ENCODE assay signal across 24 cellular contexts in genomic region chr18:8709248-8710059, GRCh38. TPM values are rescaled to one million over a fixed set of nuclear protein-coding genes. Genes with fewer than 3 reads are reported as not detected.
A peak's percentile ranks its signal among the peaks of the same experiment; 100 is the strongest.
DNase-seq lines count a peak whose midpoint lies in the region; ATAC-seq, FAIRE-seq and TF ChIP-seq lines count a peak whose summit lies in the region.
"Had no signal": no experiment of that assay in that cellular context is flagged by ENCODE, and none has a peak within 500 bp of the region (broad histone marks: within the 10 kb centered on the region; RNA-seq: fewer than 3 reads in every experiment).

No MANE protein-coding gene starts in this region.

- H3F3A ChIP-seq in PC-3 (ENCODE audit: low read length, unreplicated experiment): no peaks in the 10 kb centered on the region

- H2AFZ ChIP-seq in PC-3 (ENCODE audit: low read length): no peak overlapping the region

- peaks cover 21 to 58% (median 52%) of the 10 kb centered on the region in 10 experiments for H3K4me1 ChIP-seq in BLaER1 treated with 17β-estradiol and CSF1 and Interleukin-3, amounts not matched to agents 10 nM and 100 nM
- peaks cover 22% of the 10 kb centered on the region for H3K4me1 ChIP-seq in PC-3 (ENCODE audit: insufficient read depth, low read length)
- H3K4me1 ChIP-seq in esophagus muscularis mucosa: peaks cover 16 to 72% (median 48%) of the 10 kb centered on the region in 4 donors
- peaks cover 0 to 49% (median 37%) of the 10 kb centered on the region in 4 donors for H3K4me1 ChIP-seq in sigmoid colon
- peaks cover 0 to 2% (median 0%) of the 10 kb centered on the region in 3 donors for H3K4me1 ChIP-seq in pancreas

- peaks cover 0 to 38% (median 0%) of the 10 kb centered on the region in 11 experiments; a peak in 8 of 22 replicates for H3K36me3 ChIP-seq in BLaER1 treated with 17β-estradiol and CSF1 and Interleukin-3, amounts not matched to agents 10 nM and 100 nM
- H3K36me3 ChIP-seq in PC-3 (ENCODE audit: low read depth, low read length): peaks cover 4% of the 10 kb centered on the region; the same call in 1 of the 2 replicates
- no peaks in the 10 kb centered on the region for H3K36me3 ChIP-seq in esophagus muscularis mucosa
- H3K36me3 ChIP-seq in sigmoid colon: no peaks in the 10 kb centered on the region
- no peaks in the 10 kb centered on the region for H3K36me3 ChIP-seq in pancreas
- H3K36me3 ChIP-seq: heart left ventricle, left lung, neutrophil had no signal

- no peak for ATAC-seq in PC-3
- no peak for ATAC-seq in pancreas
- ATAC-seq: activated T-helper 17 cell treated with anti-CD3 and anti-CD28 coated beads, Interleukin-2, amount 50 U/mL, for 72 hours; body of pancreas; GM12878; heart left ventricle; left lung; mucosa of descending colon had no signal

- TF ChIP-seq POLR2A in esophagus muscularis mucosa (IDR thresholded peaks at IDR 0.05; ENCODE audit: low read depth) (no peak), sigmoid colon (IDR thresholded peaks at IDR 0.05) (no peak)

- TF ChIP-seq EP300 in esophagus muscularis mucosa (IDR thresholded peaks at IDR 0.05) (no peak), sigmoid colon (IDR thresholded peaks at IDR 0.05) (no peak)

- H4K20me1 ChIP-seq in BLaER1 treated with 17β-estradiol and CSF1 and Interleukin-3, amounts not matched to agents 10 nM and 100 nM: peaks cover 0 to 56% (median 10%) of the 10 kb centered on the region in 11 experiments; a peak in 12 of 22 replicates
- peaks cover 16% of the 10 kb centered on the region; the same call in 1 of the 2 replicates for H4K20me1 ChIP-seq in PC-3 (ENCODE audit: low read length)

- H3K4me3 ChIP-seq in BLaER1 treated with 17β-estradiol and CSF1 and Interleukin-3, amounts not matched to agents 10 nM and 100 nM: peak overlapping the region in 7 of 10 experiments; percentile 38 to 95 (median 83); a peak in 11 of 20 replicates
- H3K4me3 ChIP-seq in PC-3 (ENCODE audit: low read length) (peak overlapping the region; percentile 78; the same call in 1 of the 2 replicates), esophagus muscularis mucosa (no peak overlapping the region), sigmoid colon (peak overlapping the region; percentile 5 to 93 (median 88)), pancreas (no peak overlapping the region)
- H3K4me3 ChIP-seq: body of pancreas, coronary artery, GM12878, heart left ventricle, left lung, mucosa of descending colon had no signal

- H3K9ac ChIP-seq in BLaER1 treated with 17β-estradiol and CSF1 and Interleukin-3, amounts not matched to agents 10 nM and 100 nM: peak overlapping the region in 9 of 11 experiments; percentile 15 to 91 (median 81); a peak in 18 of 22 replicates
- H3K9ac ChIP-seq in PC-3 (ENCODE audit: low read length): no peak overlapping the region

- H3K27me3 ChIP-seq in BLaER1 treated with 17β-estradiol and CSF1 and Interleukin-3, amounts not matched to agents 10 nM and 100 nM: peaks cover 0 to 37% (median 2%) of the 10 kb centered on the region in 11 experiments; a peak in 12 of 22 replicates
- H3K27me3 ChIP-seq in PC-3 (ENCODE audit: low read length) (no peaks in the 10 kb centered on the region), esophagus muscularis mucosa (no peaks in the 10 kb centered on the region), sigmoid colon (no peaks in the 10 kb centered on the region), pancreas (no peaks in the 10 kb centered on the region)
- H3K27me3 ChIP-seq: body of pancreas had no signal

- peaks cover 77% of the 10 kb centered on the region for H3K79me2 ChIP-seq in PC-3 (ENCODE audit: low read length)

- H3K27ac ChIP-seq in BLaER1 treated with 17β-estradiol and CSF1 and Interleukin-3, amounts not matched to agents 10 nM and 100 nM: peak overlapping the region in 8 of 11 experiments; percentile 36 to 82 (median 48); a peak in 14 of 22 replicates
- H3K27ac ChIP-seq in PC-3 (ENCODE audit: low read length) (no peak overlapping the region), esophagus muscularis mucosa (replicated peaks in 1 of 4) (peak overlapping the region; percentile 93 to 96 (median 94)), sigmoid colon (peak overlapping the region; percentile 47 to 96 (median 96)), pancreas (peak overlapping the region in 1 of 4 donors; percentile 33)
- H3K27ac ChIP-seq: coronary artery, left lung, neutrophil had no signal

- intact Hi-C loops in PC-3 (cut with micrococcal nuclease): loop anchor here (5.0 kb wide), 1 partner anchor 428 kb away; the partner anchor contains the start of gene ANKRD12
- intact Hi-C loops in esophagus muscularis mucosa (cut with DNase I): loop anchor here (2.0 to 5.0 kb wide), 3 partner anchors 41 to 238 kb away; no protein-coding TSS in a partner anchor
- intact Hi-C loops in sigmoid colon (cut with DNase I): no loop called here
- intact Hi-C loops in pancreas (cut with DNase I): no loop called here

- TF ChIP-seq CTCF in PC-3 (conservative IDR thresholded peaks at IDR 0.05; ENCODE audit: low read depth, low read length): no peak
- no peak for TF ChIP-seq CTCF in esophagus muscularis mucosa (IDR thresholded peaks at IDR 0.05)
- TF ChIP-seq CTCF in sigmoid colon (IDR thresholded peaks at IDR 0.05): no peak
- no peak for TF ChIP-seq CTCF in pancreas (IDR thresholded peaks at IDR 0.05)

- peaks cover 0 to 22% (median under 1%) of the 10 kb centered on the region in 11 experiments; a peak in 7 of 22 replicates for H3K9me3 ChIP-seq in BLaER1 treated with 17β-estradiol and CSF1 and Interleukin-3, amounts not matched to agents 10 nM and 100 nM (replicated peaks in 1 of 11)
- H3K9me3 ChIP-seq in PC-3 (ENCODE audit: low read length) (no peaks in the 10 kb centered on the region), esophagus muscularis mucosa (no peaks in the 10 kb centered on the region), sigmoid colon (no peaks in the 10 kb centered on the region), pancreas (no peaks in the 10 kb centered on the region)
- H3K9me3 ChIP-seq: body of pancreas, heart left ventricle, left lung, mucosa of descending colon, neutrophil had no signal

- CTCF ChIA-PET in PC-3 (lab: Charles Lee): no interaction called here

- 85% methylated on average over 14 of the region's 14 CpGs for WGBS in esophagus muscularis mucosa
- WGBS in sigmoid colon, 2 donors: 84 to 85% methylated on average over 14 of the region's 14 CpGs
- 82 to 87% methylated on average over 14 of the region's 14 CpGs for WGBS in pancreas, 2 donors

- POLR2A ChIA-PET in PC-3 (lab: Charles Lee; ENCODE audit: unreplicated experiment): no interaction called here

- DNase-seq in PC-3 (no peak), esophagus muscularis mucosa (ENCODE audit: extremely low spot score) (peak; percentile 82), sigmoid colon (no peak), NCI-H146 (lab: John Stamatoyannopoulos, UW) (no peak), SIG-M5 treated with dmso at 0.1 percent for 504 hours (lab: John Stamatoyannopoulos, UW; ENCODE audit: unreplicated experiment) (no peak), pancreas (no peak), GM19239 (ENCODE audit: insufficient read length, low spot score) (no peak)
- DNase-seq: activated CD4-positive, alpha-beta T cell treated with anti-CD3 and anti-CD28 coated beads for 48 hours; activated naive CD8-positive, alpha-beta T cell treated with anti-CD3 and anti-CD28 coated beads for 36 hours; body of pancreas; CD4-positive, alpha-beta memory T cell; DMS53; H7; heart left ventricle; left lung; mucosa of descending colon; NCI-H1105; NK-92 treated with Interleukin-12 subunit alpha and Interleukin-12 subunit beta, amount 100 ng/mL, for 24 hours had no signal

- peak overlapping the region; percentile 67 to 99 (median 94) for H3K4me2 ChIP-seq in BLaER1 treated with 17β-estradiol and CSF1 and Interleukin-3, amounts not matched to agents 10 nM and 100 nM
- peak overlapping the region; percentile 84 for H3K4me2 ChIP-seq in PC-3 (ENCODE audit: low read length)

- H3K9me2 ChIP-seq in PC-3 (replicated peaks; ENCODE audit: low read length): no peaks in the 10 kb centered on the region

- FAIRE-seq in pancreas (lab: Jason Lieb, UNC) (no peak), GM19239 (lab: Jason Lieb, UNC) (no peak)
- FAIRE-seq: GM12878, HTR-8/SVneo had no signal

- BruUV-seq in PC-3 (replicated peaks; lab: Mats Ljungman, UMichigan): no TSS peak

RNA-seq across cellular contexts. Expression of gene MTCL1, which starts 4.1 kb away (rescaled TPM):
- 33.1 and 58.8 TPM in 2 replicates for total RNA-seq in PC-3 (2014; rRNA removed)
- 10 to 100 TPM; 32.3 to 48.0 (median 38.6) TPM for total RNA-seq in esophagus muscularis mucosa
- 100 to 1,000 TPM in 1 of 4 donors, 10 to 100 TPM in 3; 58.5 to 133 (median 88.5) TPM for total RNA-seq in sigmoid colon
- 1 to 10 TPM in 2 of 3 donors, under 1 TPM in 1; 0.69 to 9.1 (median 1.8) TPM for polyA plus RNA-seq in sigmoid colon
- 10 to 100 TPM in 4 of 6 donors, 1 to 10 TPM in 2; 9.2 to 14.9 (median 11.9) TPM for total RNA-seq in pancreas
- polyA plus RNA-seq in pancreas: 10 to 100 TPM; 12.5 to 18.4 TPM
- polyA plus RNA-seq: CD4-positive, alpha-beta memory T cell had no signal

Comparison
In these comparisons a context has a peak if more than half of its experiments do, and no peak if none do; other contexts are left out.
1. H3K4me3 ChIP-seq: peak in BLaER1 treated with 17β-estradiol and CSF1 and Interleukin-3, amounts not matched to agents 10 nM and 100 nM (7 of 10), PC-3 (single experiment) and sigmoid colon (4 of 4); none in esophagus muscularis mucosa (0 of 4) and pancreas (0 of 4).
2. intact Hi-C loops: an anchor here in PC-3 (5.0 kb wide) and esophagus muscularis mucosa (2.0 to 5.0 kb wide); none called in sigmoid colon and pancreas.